Comparison of ENCODE assay signal across 8 cellular contexts in the genomic region with DNA sequence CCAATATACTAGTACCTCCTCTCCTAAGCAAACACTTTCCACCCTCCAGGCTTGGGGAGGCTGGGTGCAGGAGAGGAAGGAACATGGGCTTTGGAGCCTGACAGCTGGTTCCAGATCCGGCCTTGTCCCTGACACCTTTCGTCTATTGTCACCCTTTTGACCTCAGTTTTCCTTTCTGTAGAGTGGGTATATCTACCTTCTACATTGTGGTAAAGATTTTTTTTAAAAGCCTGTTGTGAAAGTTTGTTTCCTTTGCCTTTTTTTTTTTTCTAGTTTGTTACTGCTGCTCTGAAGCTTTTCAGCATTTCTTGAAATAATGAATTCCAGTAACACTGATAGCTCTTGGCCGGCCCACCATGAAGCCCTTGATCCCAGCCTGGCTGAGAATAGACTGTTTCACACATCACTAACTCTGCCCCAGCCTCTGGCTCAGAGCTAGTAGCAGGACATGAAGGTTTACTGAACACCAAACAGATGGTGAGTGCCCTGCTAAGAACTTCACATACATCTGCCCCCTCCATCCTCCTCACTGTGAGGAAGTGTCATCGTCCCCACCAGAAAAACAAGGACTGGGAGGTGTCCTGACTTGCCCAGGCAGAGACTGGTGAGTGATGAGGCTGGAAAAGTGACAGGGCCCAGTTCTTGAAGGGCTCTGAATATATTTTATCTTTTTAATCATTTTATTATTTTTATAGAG. TPM values are rescaled to one million over a fixed set of nuclear protein-coding genes. Genes with fewer than 3 reads are reported as not detected.
DNase-seq lines count a peak whose midpoint lies in the region; ATAC-seq and TF ChIP-seq lines count a peak whose summit lies in the region.

No MANE protein-coding gene starts in this region.

- no peaks in the 10 kb centered on the region for H3K9me3 Mint-ChIP-seq in activated CD8-positive, alpha-beta T cell treated with anti-CD3 and anti-CD28 coated beads, Interleukin-2, amount 10 ng/mL, durations not matched to agents 7 days and 5 days (ENCODE audit: insufficient read depth)
- H3K9me3 Mint-ChIP-seq in naive thymus-derived CD8-positive, alpha-beta T cell, result no peaks in the 10 kb centered on the region

- peak overlapping the region; percentile 94 for H3K27ac ChIP-seq in DOHH2 (ENCODE audit: low read depth, low read length)

- H3K36me3 Mint-ChIP-seq in activated CD8-positive, alpha-beta T cell treated with anti-CD3 and anti-CD28 coated beads, Interleukin-2, amount 10 ng/mL, durations not matched to agents 7 days and 5 days (ENCODE audit: low read depth), result no peaks in the 10 kb centered on the region
- no peaks in the 10 kb centered on the region for H3K36me3 Mint-ChIP-seq in naive thymus-derived CD8-positive, alpha-beta T cell

- CTCF ChIA-PET in activated CD8-positive, alpha-beta T cell treated with anti-CD3 and anti-CD28 coated beads, Interleukin-2, amount 10 ng/mL, durations not matched to agents 7 days and 5 days (lab: Charles Lee), result interaction anchor here (0.8 to 5.8 kb wide), 18 partner anchors 8 to 47 kb away, joined by 3 to 41 read pairs (median 7); a partner anchor contains a TSS

- POLR2A ChIA-PET in activated CD8-positive, alpha-beta T cell treated with anti-CD3 and anti-CD28 coated beads, Interleukin-2, amount 10 ng/mL, durations not matched to agents 7 days and 5 days (lab: Charles Lee), result interaction anchor here (0.6 to 5.6 kb wide), 14 partner anchors 8 to 44 kb away, joined by 3 to 69 read pairs (median 4); a partner anchor contains a TSS
- POLR2A ChIA-PET in naive thymus-derived CD8-positive, alpha-beta T cell (lab: Charles Lee), result interaction anchor here (0.7 to 5.2 kb wide), 14 partner anchors 9 to 45 kb away, joined by 3 to 61 read pairs (median 8); a partner anchor contains a TSS

- peaks cover 69% of the 10 kb centered on the region for H3F3A ChIP-seq in DOHH2 (ENCODE audit: control insufficient read depth, insufficient read depth)

- H3K4me3 Mint-ChIP-seq in activated CD8-positive, alpha-beta T cell treated with anti-CD3 and anti-CD28 coated beads, Interleukin-2, amount 10 ng/mL, durations not matched to agents 7 days and 5 days, result peak overlapping the region; percentile 43
- peak overlapping the region; percentile 6 to 70 (median 52) for H3K4me3 Mint-ChIP-seq in naive thymus-derived CD8-positive, alpha-beta T cell

- no peaks in the 10 kb centered on the region for H3K9me2 ChIP-seq in DOHH2 (replicated peaks; ENCODE audit: control insufficient read depth, low read length)

- H3K27ac Mint-ChIP-seq in activated CD8-positive, alpha-beta T cell treated with anti-CD3 and anti-CD28 coated beads, Interleukin-2, amount 10 ng/mL, durations not matched to agents 7 days and 5 days, result peak overlapping the region; percentile 91
- peak overlapping the region; percentile 63 to 95 (median 82) for H3K27ac Mint-ChIP-seq in naive thymus-derived CD8-positive, alpha-beta T cell

- H3K27me3 Mint-ChIP-seq in activated CD8-positive, alpha-beta T cell treated with anti-CD3 and anti-CD28 coated beads, Interleukin-2, amount 10 ng/mL, durations not matched to agents 7 days and 5 days (ENCODE audit: low read depth), result no peaks in the 10 kb centered on the region
- H3K27me3 Mint-ChIP-seq in naive thymus-derived CD8-positive, alpha-beta T cell, result no peaks in the 10 kb centered on the region

- peaks cover 96% of the 10 kb centered on the region for H3K4me1 ChIP-seq in DOHH2 (ENCODE audit: control insufficient read depth, low read length)

- no peaks in the 10 kb centered on the region for H4K20me1 ChIP-seq in DOHH2 (ENCODE audit: control insufficient read depth, insufficient read depth, low read depth, low read length)

- no peaks in the 10 kb centered on the region for H3K9me3 ChIP-seq in DOHH2 (ENCODE audit: control insufficient read depth, insufficient read depth, low read length)

- peaks cover 8% of the 10 kb centered on the region; the same call in 1 of the 2 replicates for H3K36me3 ChIP-seq in DOHH2 (ENCODE audit: control insufficient read depth, low read length)

- H3K4me3 ChIP-seq in DOHH2 (ENCODE audit: low read length), result peak overlapping the region; percentile 61

- H3K27me3 ChIP-seq in DOHH2 (ENCODE audit: control insufficient read depth, low read length), result no peaks in the 10 kb centered on the region

- peak overlapping the region; percentile 77 for H3K4me2 ChIP-seq in DOHH2 (ENCODE audit: low read length)

- peak; percentile 12 for DNase-seq in LoVo (ENCODE audit: low spot score)
- no peak for DNase-seq in activated CD8-positive, alpha-beta T cell treated with anti-CD3 and anti-CD28 coated beads, Interleukin-2, amount 10 ng/mL, durations not matched to agents 7 days and 5 days
- no peak for DNase-seq in naive thymus-derived CD8-positive, alpha-beta T cell
- DNase-seq in NCI-H2107 (lab: John Stamatoyannopoulos, UW), result no peak
- no peak for DNase-seq in AG08396 (ENCODE audit: low spot score)

- ATAC-seq in activated CD8-positive, alpha-beta T cell treated with anti-CD3 and anti-CD28 coated beads, Interleukin-2, amount 10 ng/mL, durations not matched to agents 7 days and 5 days, result peak; percentile 24
- ATAC-seq in naive thymus-derived CD8-positive, alpha-beta T cell, result no peak
- ATAC-seq in GM21447 (IDR thresholded peaks at IDR 0.05; ENCODE audit: unreplicated experiment), result no peak
- ATAC-seq in GM21825 (IDR thresholded peaks at IDR 0.05; ENCODE audit: unreplicated experiment), result no peak

- H3K4me1 Mint-ChIP-seq in activated CD8-positive, alpha-beta T cell treated with anti-CD3 and anti-CD28 coated beads, Interleukin-2, amount 10 ng/mL, durations not matched to agents 7 days and 5 days (ENCODE audit: low read depth), result peaks cover 85% of the 10 kb centered on the region
- H3K4me1 Mint-ChIP-seq in naive thymus-derived CD8-positive, alpha-beta T cell, result peaks cover 43 to 91% (median 78%) of the 10 kb centered on the region in 4 donors

- no peaks in the 10 kb centered on the region for H3K79me2 ChIP-seq in DOHH2 (ENCODE audit: control insufficient read depth, low read length)

- TF ChIP-seq CTCF in DOHH2 (IDR thresholded peaks at IDR 0.05; ENCODE audit: low read depth, low read length, poor library complexity, severe bottlenecking), result no peak

RNA-seq across cellular contexts. Expression of a gene that starts 33.1 kb away (rescaled TPM):
- total RNA-seq in activated CD8-positive, alpha-beta T cell treated with anti-CD3 and anti-CD28 coated beads, Interleukin-2, amount 10 ng/mL, durations not matched to agents 7 days and 5 days, result 10 to 100 TPM; 31.4 to 34.4 TPM
- total RNA-seq in naive thymus-derived CD8-positive, alpha-beta T cell, result 10 to 100 TPM; 60.9 to 64.8 TPM
- polyA plus RNA-seq in naive thymus-derived CD8-positive, alpha-beta T cell, result 1 to 10 TPM; 2.7 to 10.0 (median 4.6) TPM
